In the genomic region with DNA sequence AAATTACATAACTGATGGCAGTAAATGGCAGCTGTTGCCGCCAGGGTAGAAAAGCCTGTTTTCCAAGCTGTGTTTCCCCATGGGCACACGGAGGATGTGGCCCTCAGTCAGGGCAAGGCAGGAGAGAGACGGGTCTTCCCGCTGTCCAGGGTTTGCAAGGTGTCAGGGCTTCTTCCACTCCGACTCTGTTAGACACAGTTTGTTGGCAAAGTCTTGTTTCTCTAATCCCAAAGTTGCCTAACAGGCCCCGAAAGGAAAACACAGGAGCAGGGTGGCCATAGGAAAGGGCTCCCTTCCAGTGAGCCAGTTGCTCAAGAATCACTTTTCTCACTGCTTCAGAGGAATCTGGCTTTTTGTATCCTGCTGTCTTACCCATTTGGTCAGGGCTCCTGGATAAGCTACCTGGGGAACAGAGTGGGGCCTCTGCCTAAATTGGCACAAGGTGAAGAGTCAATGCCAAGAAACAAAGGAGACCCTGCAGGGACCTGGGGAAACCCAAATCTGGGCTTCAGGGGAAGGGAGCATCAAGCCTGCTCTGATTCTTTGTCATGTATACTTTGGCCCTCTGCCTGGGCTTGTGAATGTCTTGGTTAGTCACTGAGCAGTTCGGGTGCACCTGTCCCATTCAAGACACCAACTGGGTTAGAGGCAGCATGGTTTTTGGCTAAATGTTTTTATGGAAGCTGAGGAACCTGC, we compare ENCODE assay signal across 17 cellular contexts. TPM values are rescaled to one million over a fixed set of nuclear protein-coding genes. Genes with fewer than 3 reads are reported as not detected.
DNase-seq lines count a peak whose midpoint lies in the region; ATAC-seq, FAIRE-seq and TF ChIP-seq lines count a peak whose summit lies in the region.
"Had no signal": no experiment of that assay in that cellular context is flagged by ENCODE, and none has a peak within 500 bp of the region (broad histone marks: within the 10 kb centered on the region; RNA-seq: fewer than 3 reads in every experiment).

No MANE protein-coding gene starts in this region.

- intact Hi-C loops in lower lobe of right lung (cut with DNase I): no loop called here

- peak overlapping the region; percentile 92 for H4K91ac ChIP-seq in H1 (replicated peaks; ENCODE audit: insufficient read length, low read length)

- peak; percentile 56 for DNase-seq in Daoy (ENCODE audit: low read depth)
- DNase-seq in M059J (ENCODE audit: low read depth): peak; percentile 43
- no peak for DNase-seq in H1 (ENCODE audit: low read depth in 1 of 2, low spot score in 2 of 2)
- no peak for DNase-seq in lower lobe of right lung
- no peak for DNase-seq in stimulated activated naive CD8-positive, alpha-beta T cell treated with anti-CD3 and anti-CD28 coated beads, Interleukin-15, amount 100 ng/mL, for 72 hours
- no peak for DNase-seq in middle frontal gyrus (ENCODE audit: extremely low spot score, low spot score)
- DNase-seq: activated CD4-positive, CD25-positive, alpha-beta regulatory T cell; activated CD8-positive, alpha-beta memory T cell treated with anti-CD3 and anti-CD28 coated beads, Interleukin-2, amount 50 U/mL, for 4 hours; DMS153; Kasumi-1; ovary had no signal

- H3K4ac ChIP-seq in H1 (replicated peaks; ENCODE audit: insufficient read length, low read depth, low read length): peak overlapping the region; percentile 93

- H2AFZ ChIP-seq in H1 (ENCODE audit: low read length): no peak overlapping the region

- peak overlapping the region; percentile 40 for H3K56ac ChIP-seq in H1 (replicated peaks; ENCODE audit: insufficient read length, low read depth, low read length)

- TF ChIP-seq CTCF in H1 (IDR thresholded peaks at IDR 0.05; ENCODE audit: control extremely low read depth in 1 of 3, insufficient read depth in 1 of 3, low read depth in 1 of 3, low read length in 3 of 3) (no peak), lower lobe of right lung (IDR thresholded peaks at IDR 0.05) (no peak)

- no peaks in the 10 kb centered on the region for H3K79me2 ChIP-seq in H1 (ENCODE audit: control insufficient read depth in 1 of 2, insufficient read depth in 2 of 2, low read length in 2 of 2)

- H3K27ac ChIP-seq in H1 (ENCODE audit: low read depth, low read length) (peak overlapping the region; percentile 76; the same call in 1 of the 2 replicates), lower lobe of right lung (no peak overlapping the region)
- H3K27ac ChIP-seq: ovary had no signal

- POLR2A ChIA-PET in H1 (lab: Charles Lee; ENCODE audit: partially characterized antibody): interaction anchor here (0.5 to 1.9 kb wide), 7 partner anchors 12 to 48 kb away, joined by 3 to 5 read pairs (median 4); no protein-coding TSS in a partner anchor

- no peak for TF ChIP-seq EP300 in H1 (IDR thresholded peaks at IDR 0.05; ENCODE audit: borderline replicate concordance in 1 of 2, low read depth in 2 of 2, low read length in 2 of 2)

- no peaks in the 10 kb centered on the region for H3K27me3 ChIP-seq in H1 (replicated peaks in 1 of 4; ENCODE audit: control insufficient read depth in 3 of 4, extremely low read depth in 1 of 4, insufficient read depth in 3 of 4, low read length in 3 of 4)
- no peaks in the 10 kb centered on the region for H3K27me3 ChIP-seq in lower lobe of right lung (ENCODE audit: low read depth)
- H3K27me3 ChIP-seq: ovary had no signal

- H3K4me2 ChIP-seq in H1 (ENCODE audit: insufficient read depth in 1 of 2, low read depth in 2 of 2, low read length in 2 of 2): peak overlapping the region; percentile 16 to 36; a peak in 1 of 4 replicates

- H2BK12ac ChIP-seq in H1 (ENCODE audit: low read depth, low read length): peak overlapping the region; percentile 90

- 0 out of 2 replicates have a peak overlapping the region, but pooled peaks have one; percentile 64 for H4K8ac ChIP-seq in H1 (ENCODE audit: extremely low read depth, insufficient read depth, low read length)

- no peaks in the 10 kb centered on the region for H3K79me1 ChIP-seq in H1 (ENCODE audit: low read depth, low read length)

- H2AK5ac ChIP-seq in H1 (ENCODE audit: low read depth, low read length): peak overlapping the region; percentile 92

- H3K27ac Mint-ChIP-seq in stimulated activated naive CD8-positive, alpha-beta T cell treated with anti-CD3 and anti-CD28 coated beads, Interleukin-15, amount 100 ng/mL, for 72 hours: no peak overlapping the region
- H3K27ac Mint-ChIP-seq: activated naive CD8-positive, alpha-beta T cell had no signal

- CTCF ChIA-PET in H1 (lab: Charles Lee; ENCODE audit: partially characterized antibody): interaction anchor here (0.7 to 5.1 kb wide), 19 partner anchors 9 to 92 kb away, joined by 3 to 30 read pairs (median 4); a partner anchor contains a TSS

- H3K4me1 ChIP-seq in H1 (replicated peaks in 1 of 4; ENCODE audit: control insufficient read depth in 3 of 4, insufficient read depth in 4 of 4, low read length in 3 of 4) (peaks cover 14 to 40% (median 34%) of the 10 kb centered on the region in 4 experiments), lower lobe of right lung (peaks cover 5% of the 10 kb centered on the region)

- peak overlapping the region in 2 of 4 experiments; percentile 8 to 24; a peak in 3 of 7 replicates for H3K9ac ChIP-seq in H1 (replicated peaks in 1 of 4; ENCODE audit: extremely low read depth in 1 of 4, low read depth in 3 of 4, low read length in 3 of 4)

- no peaks in the 10 kb centered on the region for H3K9me3 ChIP-seq in H1 (ENCODE audit: insufficient read depth in 2 of 2, low read depth in 1 of 2, low read length in 1 of 2)
- H3K9me3 ChIP-seq in lower lobe of right lung: no peaks in the 10 kb centered on the region
- H3K9me3 ChIP-seq: ovary had no signal

- no peak for TF ChIP-seq POLR2A in H1 (IDR thresholded peaks at IDR 0.05; ENCODE audit: control extremely low read depth in 1 of 2, low read depth in 2 of 2, low read length in 2 of 2)

- WGBS in H1 (ENCODE audit: extremely low coverage in 1 of 2, insufficient coverage in 1 of 2, insufficient read length in 1 of 2, insufficient replicate concordance in 2 of 2, low coverage in 1 of 2, low lambda C conversion rate in 2 of 2, missing lambda C conversion rate in 1 of 2), 2 experiments: 72% methylated on average over 7 of the region's 7 CpGs; no CpG with 5 or more reads in 1 of the 2 experiments

- peaks cover 33% of the 10 kb centered on the region for H3K4me1 Mint-ChIP-seq in stimulated activated naive CD8-positive, alpha-beta T cell treated with anti-CD3 and anti-CD28 coated beads, Interleukin-15, amount 100 ng/mL, for 72 hours

- H2BK20ac ChIP-seq in H1 (ENCODE audit: low read length): peak overlapping the region; percentile 97

- peak; percentile 19 to 48 for ATAC-seq in lower lobe of right lung
- ATAC-seq in HG02642 (IDR thresholded peaks at IDR 0.05; ENCODE audit: poor library complexity, unreplicated experiment): no peak
- ATAC-seq in stimulated activated naive CD8-positive, alpha-beta T cell treated with anti-CD3 and anti-CD28 coated beads, Interleukin-15, amount 100 ng/mL, for 72 hours: no peak
- ATAC-seq in GM19035 (IDR thresholded peaks at IDR 0.05; ENCODE audit: unreplicated experiment): no peak

- no peak for TF ChIP-seq RAD21 in H1 (IDR thresholded peaks at IDR 0.05 in 1 of 2, conservative IDR thresholded peaks at IDR 0.05 in 1 of 2; ENCODE audit: low read depth in 2 of 2, low read length in 2 of 2)

- H3K27me3 Mint-ChIP-seq in stimulated activated naive CD8-positive, alpha-beta T cell treated with anti-CD3 and anti-CD28 coated beads, Interleukin-15, amount 100 ng/mL, for 72 hours: no peaks in the 10 kb centered on the region
- H3K27me3 Mint-ChIP-seq: activated naive CD8-positive, alpha-beta T cell had no signal

- H2BK5ac ChIP-seq in H1 (ENCODE audit: low read depth, low read length): peak overlapping the region; percentile 99

- H3K9me3 Mint-ChIP-seq in stimulated activated naive CD8-positive, alpha-beta T cell treated with anti-CD3 and anti-CD28 coated beads, Interleukin-15, amount 100 ng/mL, for 72 hours: no peaks in the 10 kb centered on the region

- FAIRE-seq in H1 (lab: Jason Lieb, UNC): peak; percentile 82

- no peak overlapping the region for H3K14ac ChIP-seq in H1 (ENCODE audit: insufficient read length)

- no peaks in the 10 kb centered on the region for H4K20me1 ChIP-seq in H1 (replicated peaks in 1 of 2; ENCODE audit: control insufficient read depth in 1 of 2, insufficient read depth in 2 of 2, low read length in 2 of 2)

- peak overlapping the region in 1 of 4 experiments; percentile 4; a peak in 1 of 8 replicates for H3K4me3 ChIP-seq in H1 (ENCODE audit: extremely low read depth in 1 of 4, insufficient read depth in 2 of 4, low read depth in 3 of 4, low read length in 4 of 4)
- no peak overlapping the region for H3K4me3 ChIP-seq in lower lobe of right lung
- H3K4me3 ChIP-seq: ovary had no signal

- no peaks in the 10 kb centered on the region for H3K36me3 ChIP-seq in H1 (ENCODE audit: control insufficient read depth in 2 of 4, insufficient read depth in 4 of 4, low read length in 3 of 4)
- no peaks in the 10 kb centered on the region for H3K36me3 ChIP-seq in lower lobe of right lung
- H3K36me3 ChIP-seq: ovary had no signal

- peak overlapping the region; percentile 91 for H2BK120ac ChIP-seq in H1 (replicated peaks; ENCODE audit: low read depth, low read length)

- no peak overlapping the region for H3K4me3 Mint-ChIP-seq in stimulated activated naive CD8-positive, alpha-beta T cell treated with anti-CD3 and anti-CD28 coated beads, Interleukin-15, amount 100 ng/mL, for 72 hours
- H3K4me3 Mint-ChIP-seq: activated naive CD8-positive, alpha-beta T cell had no signal

- no peak overlapping the region for H3K23ac ChIP-seq in H1 (ENCODE audit: insufficient read length)

- 0 out of 2 replicates have a peak overlapping the region, but pooled peaks have one; percentile 48 for H2BK15ac ChIP-seq in H1 (ENCODE audit: low read length)

- H3K18ac ChIP-seq in H1 (ENCODE audit: extremely low read depth, low read length): peak overlapping the region; percentile 97

- no peaks in the 10 kb centered on the region for H3K23me2 ChIP-seq in H1 (ENCODE audit: low read depth, low read length)

- H4K5ac ChIP-seq in H1 (ENCODE audit: insufficient read length, low read depth, low read length): peak overlapping the region; percentile 63

RNA-seq across cellular contexts. Expression of a gene that starts 29.0 kb away (rescaled TPM):
- not detected in 2 replicates for total RNA-seq in Daoy (2014; rRNA removed; shearing (Covaris generic))
- total RNA-seq in M059J (2014; rRNA removed; shearing (Covaris generic)): not detected in 2 replicates
- total RNA-seq in H1 (2021; fragmentation: NEBNext Ultra II Directional; extraction: Animal tissue kit (Norgen Biotek cat#: 25700)): not detected in 2 replicates
- 0.11 TPM in 1 of 2 replicates, not detected in the other for polyA plus RNA-seq in H1 (2011; rRNA removed)
- polyA plus RNA-seq in H1 (2011; cell fraction: cytosol; rRNA removed): 0.09 TPM
- not detected for polyA plus RNA-seq in H1 (2011; cell fraction: nucleus; rRNA removed)
- polyA plus RNA-seq in H1 (2012, experiment 1 of 2): not detected in 4 replicates
- not detected for polyA plus RNA-seq in H1 (2012, experiment 2 of 2)
- not detected for polyA plus RNA-seq in H1 (2013, experiment 1 of 2)
- 0.06 TPM for polyA plus RNA-seq in H1 (2013, experiment 2 of 2)
- not detected in 2 replicates for polyA minus RNA-seq in H1 (2011; rRNA and poly(A)+ RNA removed)
- polyA minus RNA-seq in H1 (2011; cell fraction: cytosol; rRNA and poly(A)+ RNA removed): not detected
- polyA minus RNA-seq in H1 (2011; cell fraction: nucleus; rRNA and poly(A)+ RNA removed): not detected
- 159 TPM for total RNA-seq in lower lobe of right lung
- total RNA-seq: chondrocyte, epithelial cell of proximal tubule, mesenteric fat pad had no signal
- polyA plus RNA-seq: ovary had no signal

RNA-seq across cellular contexts. Expression of a gene that starts 44.5 kb away (rescaled TPM):
- 6.7 and 7.4 TPM in 2 replicates for total RNA-seq in Daoy (2014; rRNA removed; shearing (Covaris generic))
- total RNA-seq in M059J (2014; rRNA removed; shearing (Covaris generic)): 0.17 and 3.3 TPM in 2 replicates
- 12.5 and 15.9 TPM in 2 replicates for total RNA-seq in H1 (2021; fragmentation: NEBNext Ultra II Directional; extraction: Animal tissue kit (Norgen Biotek cat#: 25700))
- polyA plus RNA-seq in H1 (2011; rRNA removed): 8.7 and 17.0 TPM in 2 replicates
- 10.3 TPM for polyA plus RNA-seq in H1 (2011; cell fraction: cytosol; rRNA removed)
- polyA plus RNA-seq in H1 (2011; cell fraction: nucleus; rRNA removed): 15.3 TPM
- polyA plus RNA-seq in H1 (2012, experiment 1 of 2): 5.6 to 13.0 TPM (median 9.4 TPM) in 4 replicates
- polyA plus RNA-seq in H1 (2012, experiment 2 of 2): 5.2 TPM
- polyA plus RNA-seq in H1 (2013, experiment 1 of 2): 6.4 TPM
- polyA plus RNA-seq in H1 (2013, experiment 2 of 2): 5.8 TPM
- polyA minus RNA-seq in H1 (2011; rRNA and poly(A)+ RNA removed): 3.5 and 7.4 TPM in 2 replicates
- polyA minus RNA-seq in H1 (2011; cell fraction: cytosol; rRNA and poly(A)+ RNA removed): 10.0 TPM
- 18.8 TPM for polyA minus RNA-seq in H1 (2011; cell fraction: nucleus; rRNA and poly(A)+ RNA removed)
- total RNA-seq in lower lobe of right lung: 3.2 TPM

RNA-seq across cellular contexts. Expression of a gene that starts 56.6 kb away (rescaled TPM):
- 0.17 TPM in 1 of 2 replicates, not detected in the other for total RNA-seq in Daoy (2014; rRNA removed; shearing (Covaris generic))
- total RNA-seq in M059J (2014; rRNA removed; shearing (Covaris generic)): 0.62 and 0.98 TPM in 2 replicates
- 1.8 and 2.0 TPM in 2 replicates for total RNA-seq in H1 (2021; fragmentation: NEBNext Ultra II Directional; extraction: Animal tissue kit (Norgen Biotek cat#: 25700))
- 2.0 and 3.6 TPM in 2 replicates for polyA plus RNA-seq in H1 (2011; rRNA removed)
- 3.3 TPM for polyA plus RNA-seq in H1 (2011; cell fraction: cytosol; rRNA removed)
- polyA plus RNA-seq in H1 (2011; cell fraction: nucleus; rRNA removed): 4.8 TPM
- polyA plus RNA-seq in H1 (2012, experiment 1 of 2): 1.4 to 4.3 TPM (median 1.9 TPM) in 4 replicates
- 0.51 TPM for polyA plus RNA-seq in H1 (2012, experiment 2 of 2)
- 3.7 TPM for polyA plus RNA-seq in H1 (2013, experiment 1 of 2)
- 3.3 TPM for polyA plus RNA-seq in H1 (2013, experiment 2 of 2)
- polyA minus RNA-seq in H1 (2011; rRNA and poly(A)+ RNA removed): 2.5 and 5.5 TPM in 2 replicates
- polyA minus RNA-seq in H1 (2011; cell fraction: cytosol; rRNA and poly(A)+ RNA removed): 2.0 TPM
- 2.4 TPM for polyA minus RNA-seq in H1 (2011; cell fraction: nucleus; rRNA and poly(A)+ RNA removed)
- 13.8 TPM for total RNA-seq in lower lobe of right lung
- total RNA-seq: chondrocyte had no signal

Comparison
In these comparisons a context has a peak if more than half of its experiments do, and no peak if none do; other contexts are left out.
1. DNase-seq: peak in Daoy (single experiment) and M059J (single experiment); none in H1 (0 of 2), lower lobe of right lung (single experiment), stimulated activated naive CD8-positive, alpha-beta T cell treated with anti-CD3 and anti-CD28 coated beads, Interleukin-15, amount 100 ng/mL, for 72 hours (0 of 2) and middle frontal gyrus (single experiment).
2. ATAC-seq: peak in lower lobe of right lung (2 of 2); none in HG02642 (single experiment), stimulated activated naive CD8-positive, alpha-beta T cell treated with anti-CD3 and anti-CD28 coated beads, Interleukin-15, amount 100 ng/mL, for 72 hours (single experiment) and GM19035 (single experiment).
3. RNA of a gene that starts 29.0 kb away (total RNA-seq): 159 TPM in lower lobe of right lung (single experiment); not detected in Daoy, not detected in M059J and not detected in H1; every median in the first group is over 100 times any median in the second.